ENCODE assay signal across 1 cellular context in genomic region chr2:47003641-47004427, GRCh38.
A peak's percentile ranks its signal among the peaks of the same experiment; 100 is the strongest.
TF ChIP-seq lines count a peak whose summit lies in the region.

No MANE protein-coding gene starts in this region.

TF ChIP-seq in H1, 55 proteins besides CTCF, POLR2A, EP300 and RAD21:
- TF ChIP-seq NRF1 (IDR thresholded peaks at IDR 0.05; ENCODE audit: low read depth, low read length) (no peak), SP1 (IDR thresholded peaks at IDR 0.05; ENCODE audit: low read depth, low read length) (0 out of 2 replicates have a peak, but pooled peaks have one; percentile 14), ASH2L (IDR thresholded peaks at IDR 0.05; ENCODE audit: low read length) (no peak), MAX (IDR thresholded peaks at IDR 0.05) (no peak)
TF ChIP-seq in H1: peak in this region for 1.
